1 cellular context compared by ENCODE assay signal in genomic region chr22:19891350-19892248, GRCh38.
TF ChIP-seq lines count a peak whose summit lies in the region.

No MANE protein-coding gene starts in this region.

TF ChIP-seq in HepG2, 621 proteins besides CTCF, POLR2A, EP300 and RAD21 (continued from another document and continues in another):
- TF ChIP-seq HNF4A (CRISPR knock-in tag; IDR thresholded peaks at IDR 0.05) (no peak), SETDB1 (CRISPR knock-in tag; IDR thresholded peaks at IDR 0.05; ENCODE audit: borderline replicate concordance) (0 out of 2 replicates have a peak, but pooled peaks have one; percentile 76), ZNF737 (CRISPR knock-in tag; IDR thresholded peaks at IDR 0.05; ENCODE audit: borderline replicate concordance) (no peak), ZBTB4 (CRISPR knock-in tag; IDR thresholded peaks at IDR 0.05; ENCODE audit: borderline replicate concordance) (peak; percentile 86; the same call in 1 of the 2 replicates), NR1H2 (CRISPR knock-in tag; IDR thresholded peaks at IDR 0.05; ENCODE audit: borderline replicate concordance, low read depth) (no peak), ZNF749 (CRISPR knock-in tag; IDR thresholded peaks at IDR 0.05; ENCODE audit: borderline replicate concordance) (peak; percentile 3; the same call in 1 of the 2 replicates), HMGXB4 (CRISPR knock-in tag; IDR thresholded peaks at IDR 0.05; ENCODE audit: borderline replicate concordance in 1 of 2, low read depth in 1 of 2) (peak in 1 of 2 experiments; percentile 3; a peak in 1 of 4 replicates), SIX1 (CRISPR knock-in tag; IDR thresholded peaks at IDR 0.05; ENCODE audit: borderline replicate concordance) (no peak), SNAPC2 (CRISPR knock-in tag; IDR thresholded peaks at IDR 0.05) (no peak), ZNF350 (CRISPR knock-in tag; IDR thresholded peaks at IDR 0.05; ENCODE audit: borderline replicate concordance, low read depth) (peak; percentile 52; the same call in 1 of the 2 replicates), FOXA3 (CRISPR knock-in tag; IDR thresholded peaks at IDR 0.05) (no peak), USF2 (IDR thresholded peaks at IDR 0.05; ENCODE audit: low read depth, low read length) (no peak), USF2 (CRISPR knock-in tag; IDR thresholded peaks at IDR 0.05; ENCODE audit: borderline replicate concordance) (no peak; the same call in 1 of the 2 replicates), RCOR2 (CRISPR knock-in tag; IDR thresholded peaks at IDR 0.05) (no peak), KLF6 (CRISPR knock-in tag; IDR thresholded peaks at IDR 0.05) (no peak), SP2 (CRISPR knock-in tag; IDR thresholded peaks at IDR 0.05) (0 out of 2 replicates have a peak, but pooled peaks have one; percentile 12), ZNF24 (IDR thresholded peaks at IDR 0.05) (no peak), ZFY (CRISPR knock-in tag; IDR thresholded peaks at IDR 0.05) (no peak), ZNF567 (CRISPR knock-in tag; IDR thresholded peaks at IDR 0.05; ENCODE audit: borderline replicate concordance) (no peak), FOSL1 (CRISPR knock-in tag; IDR thresholded peaks at IDR 0.05; ENCODE audit: borderline replicate concordance) (peak; percentile 55; the same call in 1 of the 2 replicates), FOSL2 (CRISPR knock-in tag; IDR thresholded peaks at IDR 0.05) (peak; percentile 76), ZNF580 (CRISPR knock-in tag; IDR thresholded peaks at IDR 0.05; ENCODE audit: borderline replicate concordance, low read depth) (no peak), ADNP (CRISPR knock-in tag; IDR thresholded peaks at IDR 0.05) (no peak), SAFB2 (CRISPR knock-in tag; IDR thresholded peaks at IDR 0.05; ENCODE audit: borderline replicate concordance, low read depth) (no peak), IKZF1 (IDR thresholded peaks at IDR 0.05) (no peak), RXRA (CRISPR knock-in tag; IDR thresholded peaks at IDR 0.05) (no peak), PITX1 (CRISPR knock-in tag; IDR thresholded peaks at IDR 0.05) (peak; percentile 23; the same call in 1 of the 2 replicates)
- TF ChIP-seq, protein P1, sequence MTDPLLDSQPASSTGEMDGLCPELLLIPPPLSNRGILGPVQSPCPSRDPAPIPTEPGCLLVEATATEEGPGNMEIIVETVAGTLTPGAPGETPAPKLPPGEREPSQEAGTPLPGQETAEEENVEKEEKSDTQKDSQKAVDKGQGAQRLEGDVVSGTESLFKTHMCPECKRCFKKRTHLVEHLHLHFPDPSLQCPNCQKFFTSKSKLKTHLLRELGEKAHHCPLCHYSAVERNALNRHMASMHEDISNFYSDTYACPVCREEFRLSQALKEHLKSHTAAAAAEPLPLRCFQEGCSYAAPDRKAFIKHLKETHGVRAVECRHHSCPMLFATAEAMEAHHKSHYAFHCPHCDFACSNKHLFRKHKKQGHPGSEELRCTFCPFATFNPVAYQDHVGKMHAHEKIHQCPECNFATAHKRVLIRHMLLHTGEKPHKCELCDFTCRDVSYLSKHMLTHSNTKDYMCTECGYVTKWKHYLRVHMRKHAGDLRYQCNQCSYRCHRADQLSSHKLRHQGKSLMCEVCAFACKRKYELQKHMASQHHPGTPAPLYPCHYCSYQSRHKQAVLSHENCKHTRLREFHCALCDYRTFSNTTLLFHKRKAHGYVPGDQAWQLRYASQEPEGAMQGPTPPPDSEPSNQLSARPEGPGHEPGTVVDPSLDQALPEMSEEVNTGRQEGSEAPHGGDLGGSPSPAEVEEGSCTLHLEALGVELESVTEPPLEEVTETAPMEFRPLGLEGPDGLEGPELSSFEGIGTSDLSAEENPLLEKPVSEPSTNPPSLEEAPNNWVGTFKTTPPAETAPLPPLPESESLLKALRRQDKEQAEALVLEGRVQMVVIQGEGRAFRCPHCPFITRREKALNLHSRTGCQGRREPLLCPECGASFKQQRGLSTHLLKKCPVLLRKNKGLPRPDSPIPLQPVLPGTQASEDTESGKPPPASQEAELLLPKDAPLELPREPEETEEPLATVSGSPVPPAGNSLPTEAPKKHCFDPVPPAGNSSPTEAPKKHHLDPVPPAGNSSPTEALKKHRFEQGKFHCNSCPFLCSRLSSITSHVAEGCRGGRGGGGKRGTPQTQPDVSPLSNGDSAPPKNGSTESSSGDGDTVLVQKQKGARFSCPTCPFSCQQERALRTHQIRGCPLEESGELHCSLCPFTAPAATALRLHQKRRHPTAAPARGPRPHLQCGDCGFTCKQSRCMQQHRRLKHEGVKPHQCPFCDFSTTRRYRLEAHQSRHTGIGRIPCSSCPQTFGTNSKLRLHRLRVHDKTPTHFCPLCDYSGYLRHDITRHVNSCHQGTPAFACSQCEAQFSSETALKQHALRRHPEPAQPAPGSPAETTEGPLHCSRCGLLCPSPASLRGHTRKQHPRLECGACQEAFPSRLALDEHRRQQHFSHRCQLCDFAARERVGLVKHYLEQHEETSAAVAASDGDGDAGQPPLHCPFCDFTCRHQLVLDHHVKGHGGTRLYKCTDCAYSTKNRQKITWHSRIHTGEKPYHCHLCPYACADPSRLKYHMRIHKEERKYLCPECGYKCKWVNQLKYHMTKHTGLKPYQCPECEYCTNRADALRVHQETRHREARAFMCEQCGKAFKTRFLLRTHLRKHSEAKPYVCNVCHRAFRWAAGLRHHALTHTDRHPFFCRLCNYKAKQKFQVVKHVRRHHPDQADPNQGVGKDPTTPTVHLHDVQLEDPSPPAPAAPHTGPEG (CRISPR knock-in tag; IDR thresholded peaks at IDR 0.05): peak; percentile 34; the same call in 1 of the 2 replicates
- TF ChIP-seq, protein P2, sequence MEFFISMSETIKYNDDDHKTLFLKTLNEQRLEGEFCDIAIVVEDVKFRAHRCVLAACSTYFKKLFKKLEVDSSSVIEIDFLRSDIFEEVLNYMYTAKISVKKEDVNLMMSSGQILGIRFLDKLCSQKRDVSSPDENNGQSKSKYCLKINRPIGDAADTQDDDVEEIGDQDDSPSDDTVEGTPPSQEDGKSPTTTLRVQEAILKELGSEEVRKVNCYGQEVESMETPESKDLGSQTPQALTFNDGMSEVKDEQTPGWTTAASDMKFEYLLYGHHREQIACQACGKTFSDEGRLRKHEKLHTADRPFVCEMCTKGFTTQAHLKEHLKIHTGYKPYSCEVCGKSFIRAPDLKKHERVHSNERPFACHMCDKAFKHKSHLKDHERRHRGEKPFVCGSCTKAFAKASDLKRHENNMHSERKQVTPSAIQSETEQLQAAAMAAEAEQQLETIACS (CRISPR knock-in tag; IDR thresholded peaks at IDR 0.05): 0 out of 2 replicates have a peak, but pooled peaks have one; percentile 13
- TF ChIP-seq, protein P3, sequence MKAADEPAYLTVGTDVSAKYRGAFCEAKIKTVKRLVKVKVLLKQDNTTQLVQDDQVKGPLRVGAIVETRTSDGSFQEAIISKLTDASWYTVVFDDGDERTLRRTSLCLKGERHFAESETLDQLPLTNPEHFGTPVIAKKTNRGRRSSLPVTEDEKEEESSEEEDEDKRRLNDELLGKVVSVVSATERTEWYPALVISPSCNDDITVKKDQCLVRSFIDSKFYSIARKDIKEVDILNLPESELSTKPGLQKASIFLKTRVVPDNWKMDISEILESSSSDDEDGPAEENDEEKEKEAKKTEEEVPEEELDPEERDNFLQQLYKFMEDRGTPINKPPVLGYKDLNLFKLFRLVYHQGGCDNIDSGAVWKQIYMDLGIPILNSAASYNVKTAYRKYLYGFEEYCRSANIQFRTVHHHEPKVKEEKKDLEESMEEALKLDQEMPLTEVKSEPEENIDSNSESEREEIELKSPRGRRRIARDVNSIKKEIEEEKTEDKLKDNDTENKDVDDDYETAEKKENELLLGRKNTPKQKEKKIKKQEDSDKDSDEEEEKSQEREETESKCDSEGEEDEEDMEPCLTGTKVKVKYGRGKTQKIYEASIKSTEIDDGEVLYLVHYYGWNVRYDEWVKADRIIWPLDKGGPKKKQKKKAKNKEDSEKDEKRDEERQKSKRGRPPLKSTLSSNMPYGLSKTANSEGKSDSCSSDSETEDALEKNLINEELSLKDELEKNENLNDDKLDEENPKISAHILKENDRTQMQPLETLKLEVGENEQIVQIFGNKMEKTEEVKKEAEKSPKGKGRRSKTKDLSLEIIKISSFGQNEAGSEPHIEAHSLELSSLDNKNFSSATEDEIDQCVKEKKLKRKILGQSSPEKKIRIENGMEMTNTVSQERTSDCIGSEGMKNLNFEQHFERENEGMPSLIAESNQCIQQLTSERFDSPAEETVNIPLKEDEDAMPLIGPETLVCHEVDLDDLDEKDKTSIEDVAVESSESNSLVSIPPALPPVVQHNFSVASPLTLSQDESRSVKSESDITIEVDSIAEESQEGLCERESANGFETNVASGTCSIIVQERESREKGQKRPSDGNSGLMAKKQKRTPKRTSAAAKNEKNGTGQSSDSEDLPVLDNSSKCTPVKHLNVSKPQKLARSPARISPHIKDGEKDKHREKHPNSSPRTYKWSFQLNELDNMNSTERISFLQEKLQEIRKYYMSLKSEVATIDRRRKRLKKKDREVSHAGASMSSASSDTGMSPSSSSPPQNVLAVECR (CRISPR knock-in tag; IDR thresholded peaks at IDR 0.05; ENCODE audit: borderline replicate concordance): 0 out of 2 replicates have a peak, but pooled peaks have one; percentile 56
- TF ChIP-seq, protein P4, sequence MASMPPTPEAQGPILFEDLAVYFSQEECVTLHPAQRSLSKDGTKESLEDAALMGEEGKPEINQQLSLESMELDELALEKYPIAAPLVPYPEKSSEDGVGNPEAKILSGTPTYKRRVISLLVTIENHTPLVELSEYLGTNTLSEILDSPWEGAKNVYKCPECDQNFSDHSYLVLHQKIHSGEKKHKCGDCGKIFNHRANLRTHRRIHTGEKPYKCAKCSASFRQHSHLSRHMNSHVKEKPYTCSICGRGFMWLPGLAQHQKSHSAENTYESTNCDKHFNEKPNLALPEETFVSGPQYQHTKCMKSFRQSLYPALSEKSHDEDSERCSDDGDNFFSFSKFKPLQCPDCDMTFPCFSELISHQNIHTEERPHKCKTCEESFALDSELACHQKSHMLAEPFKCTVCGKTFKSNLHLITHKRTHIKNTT (CRISPR knock-in tag; IDR thresholded peaks at IDR 0.05): no peak
- TF ChIP-seq, protein P5, sequence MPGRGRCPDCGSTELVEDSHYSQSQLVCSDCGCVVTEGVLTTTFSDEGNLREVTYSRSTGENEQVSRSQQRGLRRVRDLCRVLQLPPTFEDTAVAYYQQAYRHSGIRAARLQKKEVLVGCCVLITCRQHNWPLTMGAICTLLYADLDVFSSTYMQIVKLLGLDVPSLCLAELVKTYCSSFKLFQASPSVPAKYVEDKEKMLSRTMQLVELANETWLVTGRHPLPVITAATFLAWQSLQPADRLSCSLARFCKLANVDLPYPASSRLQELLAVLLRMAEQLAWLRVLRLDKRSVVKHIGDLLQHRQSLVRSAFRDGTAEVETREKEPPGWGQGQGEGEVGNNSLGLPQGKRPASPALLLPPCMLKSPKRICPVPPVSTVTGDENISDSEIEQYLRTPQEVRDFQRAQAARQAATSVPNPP (CRISPR knock-in tag; IDR thresholded peaks at IDR 0.05): no peak
